Comparison of ENCODE assay signal across 1 cellular context in genomic region chr18:3297025-3297984, GRCh38.
TF ChIP-seq lines count a peak whose summit lies in the region.

No MANE protein-coding gene starts in this region.

TF ChIP-seq in HepG2, 621 proteins besides CTCF, POLR2A, EP300 and RAD21 (continued from another document and continues in another):
- TF ChIP-seq ZNF567 (CRISPR knock-in tag; IDR thresholded peaks at IDR 0.05; ENCODE audit: borderline replicate concordance): 0 out of 2 replicates have a peak, but pooled peaks have one; percentile 0
- TF ChIP-seq ZNF781 (CRISPR knock-in tag; IDR thresholded peaks at IDR 0.05; ENCODE audit: borderline replicate concordance, not compliant biosample characterization): no peak
- no peak for TF ChIP-seq CENPBD1 (CRISPR knock-in tag; IDR thresholded peaks at IDR 0.05; ENCODE audit: borderline replicate concordance, low read depth)
- TF ChIP-seq, protein P1, sequence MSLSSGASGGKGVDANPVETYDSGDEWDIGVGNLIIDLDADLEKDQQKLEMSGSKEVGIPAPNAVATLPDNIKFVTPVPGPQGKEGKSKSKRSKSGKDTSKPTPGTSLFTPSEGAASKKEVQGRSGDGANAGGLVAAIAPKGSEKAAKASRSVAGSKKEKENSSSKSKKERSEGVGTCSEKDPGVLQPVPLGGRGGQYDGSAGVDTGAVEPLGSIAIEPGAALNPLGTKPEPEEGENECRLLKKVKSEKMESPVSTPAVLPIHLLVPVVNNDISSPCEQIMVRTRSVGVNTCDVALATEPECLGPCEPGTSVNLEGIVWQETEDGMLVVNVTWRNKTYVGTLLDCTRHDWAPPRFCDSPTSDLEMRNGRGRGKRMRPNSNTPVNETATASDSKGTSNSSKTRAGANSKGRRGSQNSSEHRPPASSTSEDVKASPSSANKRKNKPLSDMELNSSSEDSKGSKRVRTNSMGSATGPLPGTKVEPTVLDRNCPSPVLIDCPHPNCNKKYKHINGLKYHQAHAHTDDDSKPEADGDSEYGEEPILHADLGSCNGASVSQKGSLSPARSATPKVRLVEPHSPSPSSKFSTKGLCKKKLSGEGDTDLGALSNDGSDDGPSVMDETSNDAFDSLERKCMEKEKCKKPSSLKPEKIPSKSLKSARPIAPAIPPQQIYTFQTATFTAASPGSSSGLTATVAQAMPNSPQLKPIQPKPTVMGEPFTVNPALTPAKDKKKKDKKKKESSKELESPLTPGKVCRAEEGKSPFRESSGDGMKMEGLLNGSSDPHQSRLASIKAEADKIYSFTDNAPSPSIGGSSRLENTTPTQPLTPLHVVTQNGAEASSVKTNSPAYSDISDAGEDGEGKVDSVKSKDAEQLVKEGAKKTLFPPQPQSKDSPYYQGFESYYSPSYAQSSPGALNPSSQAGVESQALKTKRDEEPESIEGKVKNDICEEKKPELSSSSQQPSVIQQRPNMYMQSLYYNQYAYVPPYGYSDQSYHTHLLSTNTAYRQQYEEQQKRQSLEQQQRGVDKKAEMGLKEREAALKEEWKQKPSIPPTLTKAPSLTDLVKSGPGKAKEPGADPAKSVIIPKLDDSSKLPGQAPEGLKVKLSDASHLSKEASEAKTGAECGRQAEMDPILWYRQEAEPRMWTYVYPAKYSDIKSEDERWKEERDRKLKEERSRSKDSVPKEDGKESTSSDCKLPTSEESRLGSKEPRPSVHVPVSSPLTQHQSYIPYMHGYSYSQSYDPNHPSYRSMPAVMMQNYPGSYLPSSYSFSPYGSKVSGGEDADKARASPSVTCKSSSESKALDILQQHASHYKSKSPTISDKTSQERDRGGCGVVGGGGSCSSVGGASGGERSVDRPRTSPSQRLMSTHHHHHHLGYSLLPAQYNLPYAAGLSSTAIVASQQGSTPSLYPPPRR (CRISPR knock-in tag; IDR thresholded peaks at IDR 0.05; ENCODE audit: borderline replicate concordance): no peak
- no peak for TF ChIP-seq ZNF615 (CRISPR knock-in tag; IDR thresholded peaks at IDR 0.05; ENCODE audit: borderline replicate concordance)
- TF ChIP-seq, protein P2, sequence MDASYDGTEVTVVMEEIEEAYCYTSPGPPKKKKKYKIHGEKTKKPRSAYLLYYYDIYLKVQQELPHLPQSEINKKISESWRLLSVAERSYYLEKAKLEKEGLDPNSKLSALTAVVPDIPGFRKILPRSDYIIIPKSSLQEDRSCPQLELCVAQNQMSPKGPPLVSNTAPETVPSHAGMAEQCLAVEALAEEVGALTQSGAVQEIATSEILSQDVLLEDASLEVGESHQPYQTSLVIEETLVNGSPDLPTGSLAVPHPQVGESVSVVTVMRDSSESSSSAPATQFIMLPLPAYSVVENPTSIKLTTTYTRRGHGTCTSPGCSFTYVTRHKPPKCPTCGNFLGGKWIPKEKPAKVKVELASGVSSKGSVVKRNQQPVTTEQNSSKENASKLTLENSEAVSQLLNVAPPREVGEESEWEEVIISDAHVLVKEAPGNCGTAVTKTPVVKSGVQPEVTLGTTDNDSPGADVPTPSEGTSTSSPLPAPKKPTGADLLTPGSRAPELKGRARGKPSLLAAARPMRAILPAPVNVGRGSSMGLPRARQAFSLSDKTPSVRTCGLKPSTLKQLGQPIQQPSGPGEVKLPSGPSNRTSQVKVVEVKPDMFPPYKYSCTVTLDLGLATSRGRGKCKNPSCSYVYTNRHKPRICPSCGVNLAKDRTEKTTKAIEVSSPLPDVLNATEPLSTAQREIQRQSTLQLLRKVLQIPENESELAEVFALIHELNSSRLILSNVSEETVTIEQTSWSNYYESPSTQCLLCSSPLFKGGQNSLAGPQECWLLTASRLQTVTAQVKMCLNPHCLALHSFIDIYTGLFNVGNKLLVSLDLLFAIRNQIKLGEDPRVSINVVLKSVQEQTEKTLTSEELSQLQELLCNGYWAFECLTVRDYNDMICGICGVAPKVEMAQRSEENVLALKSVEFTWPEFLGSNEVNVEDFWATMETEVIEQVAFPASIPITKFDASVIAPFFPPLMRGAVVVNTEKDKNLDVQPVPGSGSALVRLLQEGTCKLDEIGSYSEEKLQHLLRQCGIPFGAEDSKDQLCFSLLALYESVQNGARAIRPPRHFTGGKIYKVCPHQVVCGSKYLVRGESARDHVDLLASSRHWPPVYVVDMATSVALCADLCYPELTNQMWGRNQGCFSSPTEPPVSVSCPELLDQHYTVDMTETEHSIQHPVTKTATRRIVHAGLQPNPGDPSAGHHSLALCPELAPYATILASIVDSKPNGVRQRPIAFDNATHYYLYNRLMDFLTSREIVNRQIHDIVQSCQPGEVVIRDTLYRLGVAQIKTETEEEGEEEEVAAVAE (CRISPR knock-in tag; IDR thresholded peaks at IDR 0.05; ENCODE audit: borderline replicate concordance): peak; percentile 50; the same call in 1 of the 2 replicates
- TF ChIP-seq NFE2L1 (CRISPR knock-in tag; IDR thresholded peaks at IDR 0.05; ENCODE audit: borderline replicate concordance): no peak
- no peak for TF ChIP-seq GTF3A (CRISPR knock-in tag; conservative IDR thresholded peaks at IDR 0.05)
- no peak for TF ChIP-seq KIAA2018 (CRISPR knock-in tag; IDR thresholded peaks at IDR 0.05; ENCODE audit: borderline replicate concordance)
- TF ChIP-seq, protein P3, sequence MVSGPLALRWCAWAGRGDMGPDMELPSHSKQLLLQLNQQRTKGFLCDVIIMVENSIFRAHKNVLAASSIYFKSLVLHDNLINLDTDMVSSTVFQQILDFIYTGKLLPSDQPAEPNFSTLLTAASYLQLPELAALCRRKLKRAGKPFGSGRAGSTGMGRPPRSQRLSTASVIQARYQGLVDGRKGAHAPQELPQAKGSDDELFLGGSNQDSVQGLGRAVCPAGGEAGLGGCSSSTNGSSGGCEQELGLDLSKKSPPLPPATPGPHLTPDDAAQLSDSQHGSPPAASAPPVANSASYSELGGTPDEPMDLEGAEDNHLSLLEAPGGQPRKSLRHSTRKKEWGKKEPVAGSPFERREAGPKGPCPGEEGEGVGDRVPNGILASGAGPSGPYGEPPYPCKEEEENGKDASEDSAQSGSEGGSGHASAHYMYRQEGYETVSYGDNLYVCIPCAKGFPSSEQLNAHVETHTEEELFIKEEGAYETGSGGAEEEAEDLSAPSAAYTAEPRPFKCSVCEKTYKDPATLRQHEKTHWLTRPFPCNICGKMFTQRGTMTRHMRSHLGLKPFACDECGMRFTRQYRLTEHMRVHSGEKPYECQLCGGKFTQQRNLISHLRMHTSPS (CRISPR knock-in tag; IDR thresholded peaks at IDR 0.05; ENCODE audit: low read depth): no peak
- TF ChIP-seq, protein P4, sequence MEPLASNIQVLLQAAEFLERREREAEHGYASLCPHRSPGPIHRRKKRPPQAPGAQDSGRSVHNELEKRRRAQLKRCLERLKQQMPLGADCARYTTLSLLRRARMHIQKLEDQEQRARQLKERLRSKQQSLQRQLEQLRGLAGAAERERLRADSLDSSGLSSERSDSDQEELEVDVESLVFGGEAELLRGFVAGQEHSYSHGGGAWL (CRISPR knock-in tag; IDR thresholded peaks at IDR 0.05): 0 out of 2 replicates have a peak, but pooled peaks have one; percentile 50
- 0 out of 2 replicates have a peak, but pooled peaks have one; percentile 36 for TF ChIP-seq SMYD3 (CRISPR knock-in tag; IDR thresholded peaks at IDR 0.05)
- peak; percentile 64 for TF ChIP-seq ZNF792 (CRISPR knock-in tag; IDR thresholded peaks at IDR 0.05)
- TF ChIP-seq CREBL2 (CRISPR knock-in tag; IDR thresholded peaks at IDR 0.05; ENCODE audit: borderline replicate concordance): no peak
- TF ChIP-seq MIER2 (CRISPR knock-in tag; IDR thresholded peaks at IDR 0.05): 0 out of 2 replicates have a peak, but pooled peaks have one; percentile 74
- TF ChIP-seq ZNF547 (CRISPR knock-in tag; IDR thresholded peaks at IDR 0.05): no peak; the same call in 1 of the 2 replicates
- TF ChIP-seq ZNF563 (CRISPR knock-in tag; IDR thresholded peaks at IDR 0.05): no peak
- 0 out of 2 replicates have a peak, but pooled peaks have one; percentile 19 for TF ChIP-seq NCOR1 (IDR thresholded peaks at IDR 0.05; ENCODE audit: borderline replicate concordance, low read length)
- no peak for TF ChIP-seq HMGA1 (CRISPR knock-in tag; conservative IDR thresholded peaks at IDR 0.05)
- TF ChIP-seq, protein P5, sequence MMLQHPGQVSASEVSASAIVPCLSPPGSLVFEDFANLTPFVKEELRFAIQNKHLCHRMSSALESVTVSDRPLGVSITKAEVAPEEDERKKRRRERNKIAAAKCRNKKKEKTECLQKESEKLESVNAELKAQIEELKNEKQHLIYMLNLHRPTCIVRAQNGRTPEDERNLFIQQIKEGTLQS (CRISPR knock-in tag; IDR thresholded peaks at IDR 0.05): peak; percentile 80
- TF ChIP-seq HOMEZ (CRISPR knock-in tag; IDR thresholded peaks at IDR 0.05; ENCODE audit: low read depth): peak; percentile 96
- TF ChIP-seq ONECUT2 (CRISPR knock-in tag; IDR thresholded peaks at IDR 0.05): no peak
- TF ChIP-seq IRF9 (CRISPR knock-in tag; IDR thresholded peaks at IDR 0.05; ENCODE audit: borderline replicate concordance): no peak
- TF ChIP-seq SNAPC5 (CRISPR knock-in tag; IDR thresholded peaks at IDR 0.05; ENCODE audit: borderline replicate concordance): no peak
- peak; percentile 70 for TF ChIP-seq PPARG (CRISPR knock-in tag; conservative IDR thresholded peaks at IDR 0.05)
- no peak for TF ChIP-seq HDAC6 (IDR thresholded peaks at IDR 0.05; ENCODE audit: low read depth, low read length)
- no peak for TF ChIP-seq ZNF577 (CRISPR knock-in tag; IDR thresholded peaks at IDR 0.05; ENCODE audit: borderline replicate concordance, low read depth)
- TF ChIP-seq PHF8 (CRISPR knock-in tag; IDR thresholded peaks at IDR 0.05): peak; percentile 90
- no peak for TF ChIP-seq ZNF878 (CRISPR knock-in tag; IDR thresholded peaks at IDR 0.05)
- no peak for TF ChIP-seq NFE2 (CRISPR knock-in tag; IDR thresholded peaks at IDR 0.05)
- TF ChIP-seq ZNF782 (CRISPR knock-in tag; IDR thresholded peaks at IDR 0.05; ENCODE audit: borderline replicate concordance): no peak
- no peak; the same call in 1 of the 2 replicates for TF ChIP-seq ZNF121 (CRISPR knock-in tag; IDR thresholded peaks at IDR 0.05)
